In the genomic region with DNA sequence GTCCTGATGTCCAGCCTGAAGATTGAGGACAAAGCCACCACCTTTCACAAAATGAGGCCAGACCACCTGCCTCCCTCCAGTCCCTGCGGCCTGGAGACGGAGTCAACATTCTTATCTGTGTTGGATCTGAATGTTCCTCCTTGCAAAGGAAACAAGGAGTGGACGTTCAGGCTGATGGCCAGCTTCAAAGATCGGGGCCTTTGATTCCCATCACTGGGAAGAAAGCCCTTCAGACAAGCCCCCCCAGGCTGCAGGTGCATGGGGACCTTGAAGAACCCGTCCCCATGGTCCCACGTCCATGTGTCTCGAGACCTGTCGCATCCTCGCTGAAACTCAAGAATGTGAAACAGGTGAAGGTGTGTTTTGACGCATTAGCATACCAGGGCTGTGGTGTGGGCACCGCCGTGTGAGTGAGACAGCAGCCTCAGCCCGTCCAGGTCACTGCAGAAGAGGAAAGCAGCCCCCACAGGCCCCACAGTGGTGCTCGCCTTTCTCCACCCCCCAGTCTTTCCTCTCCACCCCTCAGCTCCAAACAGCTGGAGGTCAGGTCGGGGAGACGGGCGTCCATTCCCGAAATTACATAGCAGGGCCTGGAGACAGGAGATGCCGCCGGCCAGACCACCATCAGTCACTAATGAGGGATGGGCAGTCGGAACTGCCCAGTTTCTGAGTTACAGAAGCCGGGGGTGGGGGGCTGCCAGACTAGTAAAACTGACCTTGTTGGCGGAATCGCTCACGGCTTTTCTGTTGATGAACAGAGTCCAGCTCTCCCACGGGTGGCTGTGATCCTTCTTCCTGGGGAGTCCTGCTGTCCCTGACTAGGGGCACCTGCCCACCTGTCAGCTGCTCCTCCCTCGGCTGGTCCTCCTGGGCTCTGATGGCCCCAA, we compare ENCODE assay signal across 8 cellular contexts. TPM values are rescaled to one million over a fixed set of nuclear protein-coding genes. Genes with fewer than 3 reads are reported as not detected.
A peak's percentile ranks its signal among the peaks of the same experiment; 100 is the strongest.
DNase-seq lines count a peak whose midpoint lies in the region; ATAC-seq and TF ChIP-seq lines count a peak whose summit lies in the region.

No MANE protein-coding gene starts in this region.

- TF ChIP-seq CTCF in AG04449 (IDR thresholded peaks at IDR 0.05; ENCODE audit: insufficient read depth, low read length, missing control alignments) = no peak

- H3K27ac Mint-ChIP-seq in IgD-negative memory B cell = peak overlapping the region in 2 of 3 donors; percentile 74 to 99
- peak overlapping the region; percentile 99 for H3K27ac Mint-ChIP-seq in dendritic cell treated with granulocyte-macrophage colony-stimulating factor and Interleukin-4, amounts not matched to agents 40 ng/mL and 50 ng/mL, for 4 days
- H3K27ac Mint-ChIP-seq in naive thymus-derived CD8-positive, alpha-beta T cell = peak overlapping the region in 9 of 10 donors; percentile 48 to 99 (median 63)

- ATAC-seq in naive thymus-derived CD8-positive, alpha-beta T cell = no peak
- no peak for ATAC-seq in GM18502 (IDR thresholded peaks at IDR 0.05; ENCODE audit: poor library complexity, unreplicated experiment)
- ATAC-seq in HG03354 (IDR thresholded peaks at IDR 0.05; ENCODE audit: poor library complexity, severe bottlenecking, unreplicated experiment) = no peak

- peak overlapping the region; percentile 79 for H3K4me3 ChIP-seq in AG04449 (ENCODE audit: low read depth, low read length)

- DNase-seq in AG04449 (ENCODE audit: low read depth, low spot score) (no peak), NCI-H2107 treated with DMSO at 0.1 percent for 48 hours (lab: John Stamatoyannopoulos, UW; ENCODE audit: unreplicated experiment) (no peak), SW 1271 (lab: John Stamatoyannopoulos, UW) (no peak)
- no peak for DNase-seq in naive thymus-derived CD8-positive, alpha-beta T cell

- CTCF ChIA-PET in AG04449 (lab: Yijun Ruan, JAX) = interaction anchor here (1.2 kb wide), 3 partner anchors 9 to 77 kb away, joined by 3 to 5 read pairs (median 4); no protein-coding TSS in a partner anchor

- H3K4me3 Mint-ChIP-seq in IgD-negative memory B cell = peak overlapping the region in 3 of 4 donors; percentile 43 to 99 (median 93)
- H3K4me3 Mint-ChIP-seq in dendritic cell treated with granulocyte-macrophage colony-stimulating factor and Interleukin-4, amounts not matched to agents 40 ng/mL and 50 ng/mL, for 4 days = peak overlapping the region; percentile 89
- H3K4me3 Mint-ChIP-seq in naive thymus-derived CD8-positive, alpha-beta T cell = peak overlapping the region; percentile 39 to 99 (median 78)

- H3K9me3 Mint-ChIP-seq in IgD-negative memory B cell = no peaks in the 10 kb centered on the region
- no peaks in the 10 kb centered on the region for H3K9me3 Mint-ChIP-seq in dendritic cell treated with granulocyte-macrophage colony-stimulating factor and Interleukin-4, amounts not matched to agents 40 ng/mL and 50 ng/mL, for 4 days
- no peaks in the 10 kb centered on the region for H3K9me3 Mint-ChIP-seq in naive thymus-derived CD8-positive, alpha-beta T cell

- H3K36me3 Mint-ChIP-seq in IgD-negative memory B cell = peaks cover 5% of the 10 kb centered on the region
- peaks cover 49% of the 10 kb centered on the region for H3K36me3 Mint-ChIP-seq in dendritic cell treated with granulocyte-macrophage colony-stimulating factor and Interleukin-4, amounts not matched to agents 40 ng/mL and 50 ng/mL, for 4 days (ENCODE audit: low read depth)
- H3K36me3 Mint-ChIP-seq in naive thymus-derived CD8-positive, alpha-beta T cell = peaks cover 5 to 30% (median 6%) of the 10 kb centered on the region in 3 donors

- POLR2A ChIA-PET in AG04449 (lab: Yijun Ruan, JAX) = interaction anchor here (0.7 to 1.3 kb wide), 3 partner anchors 10 to 80 kb away, joined by 3 to 6 read pairs (median 3); no protein-coding TSS in a partner anchor
- POLR2A ChIA-PET in naive thymus-derived CD8-positive, alpha-beta T cell (lab: Charles Lee) = interaction anchor here (0.6 to 6.7 kb wide), 11 partner anchors 9 to 223 kb away, joined by 3 to 50 read pairs (median 6); partner anchors contain the start of genes CD7 and SLC16A3

- peaks cover 9% of the 10 kb centered on the region for H3K27me3 Mint-ChIP-seq in IgD-negative memory B cell
- H3K27me3 Mint-ChIP-seq in dendritic cell treated with granulocyte-macrophage colony-stimulating factor and Interleukin-4, amounts not matched to agents 40 ng/mL and 50 ng/mL, for 4 days = no peaks in the 10 kb centered on the region
- no peaks in the 10 kb centered on the region for H3K27me3 Mint-ChIP-seq in naive thymus-derived CD8-positive, alpha-beta T cell

- H3K4me1 Mint-ChIP-seq in IgD-negative memory B cell = peaks cover 21 to 26% (median 24%) of the 10 kb centered on the region in 3 donors
- peaks cover 73% of the 10 kb centered on the region for H3K4me1 Mint-ChIP-seq in dendritic cell treated with granulocyte-macrophage colony-stimulating factor and Interleukin-4, amounts not matched to agents 40 ng/mL and 50 ng/mL, for 4 days (ENCODE audit: low read depth)
- H3K4me1 Mint-ChIP-seq in naive thymus-derived CD8-positive, alpha-beta T cell = peaks cover 18 to 44% (median 37%) of the 10 kb centered on the region in 4 donors

- intact Hi-C loops in dendritic cell treated with granulocyte-macrophage colony-stimulating factor and Interleukin-4, amounts not matched to agents 40 ng/mL and 50 ng/mL, for 4 days (cut with micrococcal nuclease) = no loop called here

RNA-seq across cellular contexts. Expression of gene CSNK1D, which starts 0.9 kb away (rescaled TPM):
- polyA plus RNA-seq in IgD-negative memory B cell = 78.3 TPM
- total RNA-seq in naive thymus-derived CD8-positive, alpha-beta T cell = 100 to 1,000 TPM; 184 to 201 TPM
- polyA plus RNA-seq in naive thymus-derived CD8-positive, alpha-beta T cell = 10 to 100 TPM; 47.6 to 72.1 (median 48.6) TPM

RNA-seq across cellular contexts. Expression of gene CD7, which starts 43.0 kb away (rescaled TPM):
- 4.4 TPM for polyA plus RNA-seq in IgD-negative memory B cell
- 10 to 100 TPM; 66.9 to 67.8 TPM for total RNA-seq in naive thymus-derived CD8-positive, alpha-beta T cell
- 100 to 1,000 TPM; 166 to 233 (median 205) TPM for polyA plus RNA-seq in naive thymus-derived CD8-positive, alpha-beta T cell

RNA-seq across cellular contexts. Expression of gene SLC16A3, which starts 45.5 kb away (rescaled TPM):
- polyA plus RNA-seq in IgD-negative memory B cell = 3.7 TPM
- 10 to 100 TPM; 10.1 to 11.6 TPM for total RNA-seq in naive thymus-derived CD8-positive, alpha-beta T cell
- 1 to 10 TPM in 2 of 3 donors, under 1 TPM in 1; 0.91 to 1.5 (median 1.0) TPM for polyA plus RNA-seq in naive thymus-derived CD8-positive, alpha-beta T cell

RNA-seq across cellular contexts. Expression of gene SECTM1, which starts 59.2 kb away (rescaled TPM):
- 0.83 TPM for polyA plus RNA-seq in IgD-negative memory B cell
- total RNA-seq in naive thymus-derived CD8-positive, alpha-beta T cell = under 1 TPM in 1 of 2 experiments, not detected in 1; 0.18 TPM
- polyA plus RNA-seq in naive thymus-derived CD8-positive, alpha-beta T cell = 1 to 10 TPM in 1 of 3 donors, not detected in 2; 1.2 TPM

Comparison
In these comparisons a context has a peak if more than half of its experiments do, and no peak if none do; other contexts are left out.
1. RNA of gene CD7, which starts 43.0 kb away (polyA plus RNA-seq): 166 to 233 TPM in naive thymus-derived CD8-positive, alpha-beta T cell; 4.4 TPM in IgD-negative memory B cell (single experiment); every median in the first group is over 10 times any median in the second.
2. Peak in every context shown above with its lines, with median percentiles within 50 percentile points of each other: H3K27ac Mint-ChIP-seq and H3K4me3 Mint-ChIP-seq.